ENCODE assay signal across 8 cellular contexts in genomic region chr5:923473-923873, GRCh38. TPM values are rescaled to one million over a fixed set of nuclear protein-coding genes. Genes with fewer than 3 reads are reported as not detected.
DNase-seq lines count a peak whose midpoint lies in the region; ATAC-seq and TF ChIP-seq lines count a peak whose summit lies in the region.

No MANE protein-coding gene starts in this region.

- peaks cover 0 to 7% (median 0%) of the 10 kb centered on the region in 4 donors for H3K4me1 ChIP-seq in right lobe of liver

- TF ChIP-seq POLR2A in right lobe of liver (IDR thresholded peaks at IDR 0.05): no peak

- H3K9me3 ChIP-seq in right lobe of liver: no peaks in the 10 kb centered on the region

- H3K9me3 Mint-ChIP-seq in activated CD4-positive, alpha-beta T cell treated with anti-CD3 and anti-CD28 coated beads for 36 hours (ENCODE audit: low read depth): no peaks in the 10 kb centered on the region

- peaks cover 26% of the 10 kb centered on the region for H3K4me1 Mint-ChIP-seq in activated CD4-positive, alpha-beta T cell treated with anti-CD3 and anti-CD28 coated beads for 36 hours

- H3K27me3 Mint-ChIP-seq in activated CD4-positive, alpha-beta T cell treated with anti-CD3 and anti-CD28 coated beads for 36 hours: peaks cover 25% of the 10 kb centered on the region

- POLR2A ChIA-PET in activated CD4-positive, alpha-beta T cell treated with anti-CD3 and anti-CD28 coated beads for 36 hours (lab: Charles Lee): no interaction called here

- CTCF ChIA-PET in activated CD4-positive, alpha-beta T cell treated with anti-CD3 and anti-CD28 coated beads for 36 hours (lab: Charles Lee): interaction anchor here (0.5 to 2.3 kb wide), 21 partner anchors 10 to 721 kb away, joined by 3 to 19 read pairs (median 4); no protein-coding TSS in a partner anchor

- H3K36me3 Mint-ChIP-seq in activated CD4-positive, alpha-beta T cell treated with anti-CD3 and anti-CD28 coated beads for 36 hours (ENCODE audit: low read depth): peaks cover 13% of the 10 kb centered on the region

- no peak overlapping the region for H3K4me3 ChIP-seq in right lobe of liver

- 32% methylated on average over 3 of the region's 14 CpGs for WGBS in right lobe of liver (ENCODE audit: insufficient coverage, low coverage, low lambda C conversion rate, missing lambda C conversion rate)

- no peak overlapping the region for H3K4me3 Mint-ChIP-seq in activated CD4-positive, alpha-beta T cell treated with anti-CD3 and anti-CD28 coated beads for 36 hours

- ATAC-seq in HG03103 (IDR thresholded peaks at IDR 0.05; ENCODE audit: low read depth, unreplicated experiment) (peak; percentile 69), right lobe of liver (peak; percentile 92 to 99 (median 96))
- peak; percentile 88 for ATAC-seq in activated CD4-positive, alpha-beta T cell treated with anti-CD3 and anti-CD28 coated beads for 36 hours

- no peak overlapping the region for H3K27ac ChIP-seq in right lobe of liver

- TF ChIP-seq CTCF in right lobe of liver (IDR thresholded peaks at IDR 0.05): peak; percentile 90 to 93 (median 91)

- DNase-seq in NCI-H1436 (lab: John Stamatoyannopoulos, UW) (peak; percentile 62), NCI-H1436 treated with DMSO at 0.1 percent for 48 hours (lab: John Stamatoyannopoulos, UW) (no peak), NCI-H446 treated with DMSO at 0.1 percent for 48 hours (lab: John Stamatoyannopoulos, UW) (peak; percentile 47), cerebellum (ENCODE audit: low spot score) (peak; percentile 32), right lobe of liver (peak; percentile 87 to 89 (median 89))
- DNase-seq in activated CD4-positive, alpha-beta T cell treated with anti-CD3 and anti-CD28 coated beads for 36 hours: peak; percentile 87
- peak; percentile 39 for DNase-seq in stimulated activated CD8-positive, alpha-beta memory T cell treated with anti-CD3 and anti-CD28 coated beads, Interleukin-12 subunit alpha, Interleukin-12 subunit beta, amount 100 ng/mL, for 24 hours (ENCODE audit: extremely low read depth)

- intact Hi-C loops in activated CD4-positive, alpha-beta T cell treated with anti-CD3 and anti-CD28 coated beads for 36 hours (cut with DNase I, micrococcal nuclease): loop anchor here (1.0 to 5.0 kb wide), 6 partner anchors 88 to 719 kb away; no protein-coding TSS in a partner anchor
- intact Hi-C loops in right lobe of liver (cut with DNase I): loop anchor here (5.0 to 10.0 kb wide), 3 partner anchors 219 to 731 kb away; no protein-coding TSS in a partner anchor

- H3K27ac Mint-ChIP-seq in activated CD4-positive, alpha-beta T cell treated with anti-CD3 and anti-CD28 coated beads for 36 hours: no peak overlapping the region

- peaks cover 0 to 14% of the 10 kb centered on the region in 2 donors for H3K27me3 ChIP-seq in right lobe of liver

- no peaks in the 10 kb centered on the region for H3K36me3 ChIP-seq in right lobe of liver

RNA-seq across cellular contexts. Expression of gene TRIP13, which starts 30.8 kb away (rescaled TPM):
- 10 to 100 TPM; 34.4 to 34.7 TPM for total RNA-seq in activated CD4-positive, alpha-beta T cell treated with anti-CD3 and anti-CD28 coated beads for 36 hours
- 7.0 TPM for total RNA-seq in cerebellum
- total RNA-seq in right lobe of liver: 1 to 10 TPM in 2 of 6 experiments, under 1 TPM in 4; 0.15 to 3.2 (median 0.70) TPM

RNA-seq across cellular contexts. Expression of gene BRD9, which starts 30.9 kb away (rescaled TPM):
- 10 to 100 TPM; 46.7 to 49.7 TPM for total RNA-seq in activated CD4-positive, alpha-beta T cell treated with anti-CD3 and anti-CD28 coated beads for 36 hours
- total RNA-seq in cerebellum (44.2 TPM), right lobe of liver (10 to 100 TPM; 10.7 to 16.7 (median 13.8) TPM)
